8 cellular contexts compared by ENCODE assay signal in genomic region chr2:71548589-71549485, GRCh38.
DNase-seq lines count a peak whose midpoint lies in the region; ATAC-seq and TF ChIP-seq lines count a peak whose summit lies in the region.

No MANE protein-coding gene starts in this region.

- H3K27me3 ChIP-seq in parathyroid adenoma (ENCODE audit: control insufficient read depth, insufficient read depth, low read length) (no peaks in the 10 kb centered on the region), upper lobe of right lung (no peaks in the 10 kb centered on the region)

- no peak overlapping the region for H3K4me3 ChIP-seq in parathyroid adenoma (ENCODE audit: low read depth, low read length)
- H3K4me3 ChIP-seq in upper lobe of right lung: no peak overlapping the region

- H3K4me1 ChIP-seq in parathyroid adenoma (no peaks in the 10 kb centered on the region), upper lobe of right lung (peaks cover 12% of the 10 kb centered on the region)

- intact Hi-C loops in upper lobe of right lung (cut with DNase I): loop anchor here (5.0 to 10.0 kb wide), 2 partner anchors 256 to 603 kb away; no protein-coding TSS in a partner anchor

- H3K27ac ChIP-seq in RWPE1 (no peak overlapping the region), parathyroid adenoma (no peak overlapping the region), upper lobe of right lung (no peak overlapping the region)

- no peak overlapping the region for H3K9ac ChIP-seq in parathyroid adenoma

- peak; percentile 84 for ATAC-seq in upper lobe of right lung
- ATAC-seq in GM21737 (IDR thresholded peaks at IDR 0.05; ENCODE audit: unreplicated experiment): no peak

- TF ChIP-seq CTCF in RWPE1 (conservative IDR thresholded peaks at IDR 0.05; ENCODE audit: low read depth) (peak; percentile 70), parathyroid adenoma (IDR thresholded peaks at IDR 0.05) (peak; percentile 69), upper lobe of right lung (IDR thresholded peaks at IDR 0.05) (peak; percentile 82)

- H2AFZ ChIP-seq in parathyroid adenoma: no peak overlapping the region

- no peaks in the 10 kb centered on the region for H3K79me2 ChIP-seq in parathyroid adenoma

- no peak overlapping the region for H3K4me2 ChIP-seq in parathyroid adenoma (ENCODE audit: low read length)

- H3K9me3 ChIP-seq in parathyroid adenoma (ENCODE audit: control insufficient read depth, low read length): no peaks in the 10 kb centered on the region
- H3K9me3 ChIP-seq in upper lobe of right lung: no peaks in the 10 kb centered on the region

- CTCF ChIA-PET in RWPE1 (lab: Yijun Ruan, JAX): interaction anchor here (0.6 to 1.1 kb wide), 6 partner anchors 88 to 1438 kb away, joined by 3 to 7 read pairs (median 4); no protein-coding TSS in a partner anchor

- DNase-seq in DMS 273 (lab: John Stamatoyannopoulos, UW; ENCODE audit: unreplicated experiment) (peak; percentile 89), HK-2 (ENCODE audit: unreplicated experiment) (peak; percentile 65), RWPE1 (ENCODE audit: low spot score) (peak; percentile 72), globus pallidus (ENCODE audit: low spot score) (peak; percentile 78), upper lobe of right lung (peak; percentile 82)
- peak; percentile 85 for DNase-seq in activated effector memory CD4-positive, alpha-beta T cell treated with anti-CD3 and anti-CD28 coated beads, Interleukin-2, amount 50 U/mL, for 16 hours

- H3K36me3 ChIP-seq in parathyroid adenoma (ENCODE audit: control insufficient read depth, insufficient read depth, low read length) (no peaks in the 10 kb centered on the region), upper lobe of right lung (no peaks in the 10 kb centered on the region)

- POLR2A ChIA-PET in RWPE1 (lab: Yijun Ruan, JAX; ENCODE audit: low non-redundant PET): no interaction called here
